Comparison of ENCODE assay signal across 19 cellular contexts in the genomic region with DNA sequence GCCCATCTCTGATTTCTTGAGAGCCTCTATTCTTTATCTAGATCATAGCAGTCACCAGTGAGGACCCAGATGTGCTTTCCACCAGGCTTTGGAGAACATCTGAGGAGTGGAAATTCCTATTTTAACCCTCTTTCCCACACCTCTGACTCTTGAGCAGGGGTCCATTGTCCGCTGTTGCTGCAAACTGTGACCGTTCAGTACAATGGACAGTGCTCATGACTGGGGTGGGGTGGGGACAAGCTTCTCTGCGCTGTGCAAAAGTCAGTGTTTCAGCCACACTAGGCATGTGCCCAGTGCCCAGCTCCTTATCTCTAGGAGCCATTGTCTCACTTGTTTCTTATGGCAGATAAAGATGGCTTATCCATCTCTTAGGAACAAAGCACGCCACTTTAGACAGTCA. TPM values are rescaled to one million over a fixed set of nuclear protein-coding genes. Genes with fewer than 3 reads are reported as not detected.
DNase-seq lines count a peak whose midpoint lies in the region; ATAC-seq, FAIRE-seq and TF ChIP-seq lines count a peak whose summit lies in the region.
"Had no signal": no experiment of that assay in that cellular context is flagged by ENCODE, and none has a peak within 500 bp of the region (broad histone marks: within the 10 kb centered on the region; RNA-seq: fewer than 3 reads in every experiment).

No MANE protein-coding gene starts in this region.

- H3K36me3 ChIP-seq in PC-9 (ENCODE audit: low read depth) (no peaks in the 10 kb centered on the region), endothelial cell of umbilical vein (ENCODE audit: control insufficient read depth in 2 of 2, extremely low read depth in 1 of 2, insufficient read depth in 2 of 2, low read length in 2 of 2) (no peaks in the 10 kb centered on the region)
- H3K36me3 ChIP-seq: BE2C, pancreas had no signal

- H3K9me2 ChIP-seq in PC-9 (ENCODE audit: insufficient read depth), result no peaks in the 10 kb centered on the region

- dilution Hi-C loops in endothelial cell of umbilical vein (cut with MboI; ENCODE audit: extremely low pct_ligation_motif_present, low sequenced_read_pairs), result no loop called here

- H3K79me2 ChIP-seq in PC-9 (ENCODE audit: low read depth) (peaks cover 11% of the 10 kb centered on the region; the same call in 1 of the 2 replicates), endothelial cell of umbilical vein (ENCODE audit: control insufficient read depth, insufficient read depth, low read length) (no peaks in the 10 kb centered on the region)

- H3K4me1 ChIP-seq in PC-9 (replicated peaks; ENCODE audit: insufficient read depth) (peaks cover 79% of the 10 kb centered on the region), endothelial cell of umbilical vein (ENCODE audit: control insufficient read depth, extremely low read depth, insufficient read depth, low read length) (peaks cover 33% of the 10 kb centered on the region)

- H3K9ac ChIP-seq in endothelial cell of umbilical vein (replicated peaks; ENCODE audit: extremely low read depth, insufficient read depth, low read length), result peak overlapping the region; percentile 62

- H3K9me3 ChIP-seq in PC-9 (ENCODE audit: insufficient read depth, low read depth), result no peaks in the 10 kb centered on the region
- H3K9me3 ChIP-seq in endothelial cell of umbilical vein (replicated peaks; ENCODE audit: control insufficient read depth, insufficient read depth, low read length), result no peaks in the 10 kb centered on the region
- H3K9me3 ChIP-seq: BE2C, pancreas had no signal

- BruUV-seq in PC-9 (replicated peaks; lab: Mats Ljungman, UMichigan), result TSS peak; percentile 78
- TSS peak; percentile 65 for BruUV-seq in endothelial cell of umbilical vein (replicated peaks; lab: Mats Ljungman, UMichigan)

- H2AFZ ChIP-seq in PC-9 (no peak overlapping the region), endothelial cell of umbilical vein (ENCODE audit: low read depth, low read length) (no peak overlapping the region)

- CTCF ChIA-PET in PC-9 (lab: Charles Lee), result interaction anchor here (0.9 to 1.3 kb wide), 3 partner anchors 10 to 16 kb away, joined by 3 to 10 read pairs (median 4); no protein-coding TSS in a partner anchor
- CTCF ChIA-PET in endothelial cell of umbilical vein (lab: Charles Lee), result interaction anchor here (0.8 to 8.1 kb wide), 13 partner anchors 8 to 654 kb away, joined by 3 to 138 read pairs (median 4); a partner anchor contains a TSS

- POLR2A ChIA-PET in PC-9 (lab: Charles Lee; ENCODE audit: unreplicated experiment), result interaction anchor here (0.5 to 1.7 kb wide), 11 partner anchors 8 to 457 kb away, joined by 3 to 34 read pairs (median 5); a partner anchor contains a TSS
- POLR2A ChIA-PET in endothelial cell of umbilical vein (lab: Charles Lee), result interaction anchor here (2.5 kb wide), 1 partner anchor 24 kb away, joined by 13 read pairs; a partner anchor contains a TSS

- FAIRE-seq in endothelial cell of umbilical vein (lab: Jason Lieb, UNC), result no peak
- FAIRE-seq: colon, pancreas had no signal

- peak overlapping the region; percentile 74 for H3K4me2 ChIP-seq in PC-9
- H3K4me2 ChIP-seq in endothelial cell of umbilical vein (ENCODE audit: insufficient read depth, low read length), result peak overlapping the region; percentile 32

- H3K4me3 ChIP-seq in PC-9 (no peak overlapping the region), endothelial cell of umbilical vein (replicated peaks in 1 of 3; ENCODE audit: insufficient read depth in 1 of 3, low read depth in 1 of 3, low read length in 3 of 3) (no peak overlapping the region)
- H3K4me3 ChIP-seq: pancreas, SK-N-MC had no signal

- H3K9me1 ChIP-seq in endothelial cell of umbilical vein (replicated peaks; ENCODE audit: control insufficient read depth, extremely low read depth, insufficient read depth, low read length), result no peaks in the 10 kb centered on the region

- no peaks in the 10 kb centered on the region for H3K27me3 ChIP-seq in PC-9 (ENCODE audit: insufficient read depth, low read depth)
- H3K27me3 ChIP-seq in endothelial cell of umbilical vein (ENCODE audit: control insufficient read depth in 2 of 2, insufficient read depth in 2 of 2, low read length in 2 of 2), result no peaks in the 10 kb centered on the region
- H3K27me3 ChIP-seq: BE2C, pancreas had no signal

- peak overlapping the region; percentile 85 for H3K27ac ChIP-seq in PC-9
- peak overlapping the region; percentile 96 for H3K27ac ChIP-seq in endothelial cell of umbilical vein (ENCODE audit: insufficient read depth, low read depth, low read length)
- no peak overlapping the region for H3K27ac ChIP-seq in caudate nucleus (ENCODE audit: low read depth, low read length)
- H3K27ac ChIP-seq: HL-60, SK-N-MC had no signal

- peak; percentile 49 for DNase-seq in EH (ENCODE audit: low read depth)
- no peak for DNase-seq in PC-9
- DNase-seq in endothelial cell of umbilical vein (ENCODE audit: low read depth, low spot score), result peak; percentile 43
- peak; percentile 36 for DNase-seq in posterior vena cava (ENCODE audit: low spot score)
- DNase-seq in iPS-NIHi7 (ENCODE audit: extremely low spot score), result no peak
- no peak for DNase-seq in caudate nucleus (lab: John Stamatoyannopoulos, UW)
- DNase-seq: activated CD8-positive, alpha-beta T cell treated with anti-CD3 and anti-CD28 coated beads, Interleukin-2, amount 10 ng/mL, durations not matched to agents 7 days and 5 days; Karpas-422; NCI-H1417 treated with DMSO at 0.1 percent for 48 hours; NCI-H2227 treated with DMSO at 0.1 percent for 48 hours; stimulated activated CD4-positive, alpha-beta T cell treated with anti-CD3 and anti-CD28 coated beads, Interleukin-12 subunit alpha, Interleukin-12 subunit beta, amount 100 ng/mL, for 4 hours; stimulated activated naive CD8-positive, alpha-beta T cell treated with anti-CD3 and anti-CD28 coated beads, Interleukin-15, amount 100 ng/mL, for 72 hours had no signal

- ATAC-seq in GM21529 (IDR thresholded peaks at IDR 0.05; ENCODE audit: unreplicated experiment), result no peak
- ATAC-seq: activated CD8-positive, alpha-beta T cell treated with anti-CD3 and anti-CD28 coated beads, Interleukin-2, amount 10 ng/mL, durations not matched to agents 7 days and 5 days; stimulated activated naive CD8-positive, alpha-beta T cell treated with anti-CD3 and anti-CD28 coated beads, Interleukin-15, amount 100 ng/mL, for 72 hours had no signal

- TF ChIP-seq CTCF in PC-9 (conservative IDR thresholded peaks at IDR 0.05) (no peak), endothelial cell of umbilical vein (IDR thresholded peaks at IDR 0.05; ENCODE audit: extremely low read depth in 1 of 2, insufficient read depth in 1 of 2, low read depth in 1 of 2, low read length in 2 of 2) (no peak)

- TF ChIP-seq POLR2A in endothelial cell of umbilical vein (IDR thresholded peaks at IDR 0.05; ENCODE audit: low read depth, low read length), result no peak

- H4K20me1 ChIP-seq in PC-9 (ENCODE audit: insufficient read depth) (no peaks in the 10 kb centered on the region), endothelial cell of umbilical vein (replicated peaks; ENCODE audit: control insufficient read depth, extremely low read depth, insufficient read depth, low read length) (no peaks in the 10 kb centered on the region)

- peaks cover 40% of the 10 kb centered on the region for H3F3A ChIP-seq in PC-9 (ENCODE audit: insufficient read depth, low read depth)

- intact Hi-C loops in PC-9 (cut with micrococcal nuclease; ENCODE audit: unreplicated experiment) (loop anchor here (5.0 kb wide), 1 partner anchor 656 kb away; no protein-coding TSS in a partner anchor), endothelial cell of umbilical vein (cut with micrococcal nuclease) (loop anchor here (10.0 kb wide), 1 partner anchor 659 kb away; no protein-coding TSS in a partner anchor), posterior vena cava (cut with DNase I) (no loop called here)

TF ChIP-seq in endothelial cell of umbilical vein, 7 proteins besides CTCF, POLR2A, EP300 and RAD21 (continues in another document):
- no peak for TF ChIP-seq GATA2 (IDR thresholded peaks at IDR 0.05; ENCODE audit: insufficient read depth, insufficient read length, low read depth, low read length)
- TF ChIP-seq EZH2 (IDR thresholded peaks at IDR 0.05; ENCODE audit: borderline replicate concordance, low read depth, low read length, severe bottlenecking), result no peak
- no peak for TF ChIP-seq JUN (IDR thresholded peaks at IDR 0.05; ENCODE audit: borderline replicate concordance, insufficient read depth, insufficient read length, low read depth)
- TF ChIP-seq POLR2AphosphoS5 (IDR thresholded peaks at IDR 0.05; ENCODE audit: insufficient read depth, low read depth, low read length), result no peak

RNA-seq across cellular contexts. Expression of a gene that starts 16.9 kb away (rescaled TPM):
- total RNA-seq in PC-9 (2021) (3,783 and 4,555 TPM in 2 replicates), endothelial cell of umbilical vein (293 and 420 TPM in 2 replicates), posterior vena cava (1 to 10 TPM; 4.1 to 6.8 TPM)
- polyA plus RNA-seq in endothelial cell of umbilical vein, result 120 and 131 TPM in 2 replicates
- polyA plus RNA-seq in endothelial cell of umbilical vein (2011; cell fraction: cytosol; rRNA removed), result 170 and 179 TPM in 2 replicates
- polyA plus RNA-seq in endothelial cell of umbilical vein (2011; cell fraction: nucleus; rRNA removed), result 202 and 253 TPM in 2 replicates
- polyA plus RNA-seq in endothelial cell of umbilical vein (2012), result 398 and 588 TPM in 2 replicates
- 110 and 113 TPM in 2 replicates for polyA minus RNA-seq in endothelial cell of umbilical vein
- polyA minus RNA-seq in endothelial cell of umbilical vein (2011; cell fraction: cytosol; rRNA and poly(A)+ RNA removed), result 331 TPM
- 34.1 and 37.4 TPM in 2 replicates for polyA minus RNA-seq in endothelial cell of umbilical vein (2011; cell fraction: nucleus; rRNA and poly(A)+ RNA removed)

RNA-seq across cellular contexts. Expression of a gene that starts 24.3 kb away (rescaled TPM):
- total RNA-seq in PC-9 (2021), result 84.1 and 94.9 TPM in 2 replicates
- total RNA-seq in endothelial cell of umbilical vein, result 21.7 and 23.7 TPM in 2 replicates
- 12.3 and 13.6 TPM in 2 replicates for polyA plus RNA-seq in endothelial cell of umbilical vein
- polyA plus RNA-seq in endothelial cell of umbilical vein (2011; cell fraction: cytosol; rRNA removed), result 14.2 and 14.7 TPM in 2 replicates
- 21.6 and 24.7 TPM in 2 replicates for polyA plus RNA-seq in endothelial cell of umbilical vein (2011; cell fraction: nucleus; rRNA removed)
- polyA plus RNA-seq in endothelial cell of umbilical vein (2012), result 6.5 and 10.4 TPM in 2 replicates
- polyA minus RNA-seq in endothelial cell of umbilical vein, result 11.6 and 14.8 TPM in 2 replicates
- polyA minus RNA-seq in endothelial cell of umbilical vein (2011; cell fraction: cytosol; rRNA and poly(A)+ RNA removed), result 68.4 TPM
- 5.7 and 6.3 TPM in 2 replicates for polyA minus RNA-seq in endothelial cell of umbilical vein (2011; cell fraction: nucleus; rRNA and poly(A)+ RNA removed)
- under 1 TPM; 0.19 to 0.48 TPM for total RNA-seq in posterior vena cava
- total RNA-seq: activated CD8-positive, alpha-beta T cell treated with anti-CD3 and anti-CD28 coated beads, Interleukin-2, amount 10 ng/mL, durations not matched to agents 7 days and 5 days had no signal

RNA-seq across cellular contexts. Expression of a gene that starts 58.3 kb away (rescaled TPM):
- total RNA-seq in PC-9 (2021), result 2.7 and 5.7 TPM in 2 replicates
- not detected in 2 replicates for total RNA-seq in endothelial cell of umbilical vein
- polyA plus RNA-seq in endothelial cell of umbilical vein, result not detected in 2 replicates
- not detected in 2 replicates for polyA plus RNA-seq in endothelial cell of umbilical vein (2011; cell fraction: cytosol; rRNA removed)
- polyA plus RNA-seq in endothelial cell of umbilical vein (2011; cell fraction: nucleus; rRNA removed), result 0.06 TPM in 1 of 2 replicates, not detected in the other
- not detected in 2 replicates for polyA plus RNA-seq in endothelial cell of umbilical vein (2012)
- not detected in 2 replicates for polyA minus RNA-seq in endothelial cell of umbilical vein
- 1.2 TPM for polyA minus RNA-seq in endothelial cell of umbilical vein (2011; cell fraction: cytosol; rRNA and poly(A)+ RNA removed)
- polyA minus RNA-seq in endothelial cell of umbilical vein (2011; cell fraction: nucleus; rRNA and poly(A)+ RNA removed), result not detected in 2 replicates
- total RNA-seq in posterior vena cava, result not detected
- total RNA-seq: glomerular endothelial cell had no signal

Comparison
In these comparisons a context has a peak if more than half of its experiments do, and no peak if none do; other contexts are left out.
1. DNase-seq: peak in EH (single experiment), endothelial cell of umbilical vein (single experiment) and posterior vena cava (single experiment); none in PC-9 (0 of 2), iPS-NIHi7 (single experiment) and caudate nucleus (0 of 61).
2. RNA of a gene that starts 16.9 kb away (total RNA-seq): 3,783 to 4,555 TPM in PC-9 and 293 to 420 TPM in endothelial cell of umbilical vein; 4.1 to 6.8 TPM in posterior vena cava; every median in the first group is over 10 times any median in the second.
3. RNA of a gene that starts 24.3 kb away (total RNA-seq): 84.1 to 94.9 TPM in PC-9 and 21.7 to 23.7 TPM in endothelial cell of umbilical vein; 0.19 to 0.48 TPM in posterior vena cava; every median in the first group is over 10 times any median in the second.
4. intact Hi-C loops: an anchor here in PC-9 (5.0 kb wide) and endothelial cell of umbilical vein (10.0 kb wide); none called in posterior vena cava.